In the genomic region with DNA sequence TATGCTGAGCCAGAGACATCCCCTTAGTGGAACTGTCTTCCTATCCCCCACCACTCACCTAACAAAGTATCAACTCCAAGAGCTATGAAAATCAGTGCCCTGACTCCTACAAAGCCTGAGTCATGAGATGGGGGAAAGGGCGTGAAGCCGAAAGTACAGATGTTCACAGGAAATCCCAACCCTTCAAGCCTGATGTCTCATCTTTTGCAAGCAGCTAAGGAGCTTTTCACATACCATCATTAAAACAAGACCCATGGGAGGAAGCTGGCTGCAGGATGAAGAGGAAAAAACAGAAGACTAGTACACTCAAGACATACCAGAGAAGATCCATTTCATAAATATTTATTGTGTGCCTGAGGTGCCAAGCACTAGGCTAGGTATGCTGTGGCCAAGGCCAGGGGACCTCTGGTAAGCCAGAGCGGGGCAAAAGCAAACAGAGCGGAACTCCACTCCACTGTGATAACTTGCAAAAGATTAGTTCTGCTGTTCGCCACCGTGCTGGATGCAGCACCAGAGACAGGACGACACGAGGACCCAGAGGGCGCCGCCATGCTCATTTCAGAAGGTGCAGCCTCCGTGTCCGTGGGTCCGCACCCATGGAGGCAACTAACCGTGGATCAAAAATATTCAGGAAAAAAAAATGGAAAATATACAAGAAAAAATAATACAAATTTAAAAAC, we compare ENCODE assay signal across 11 cellular contexts. TPM values are rescaled to one million over a fixed set of nuclear protein-coding genes. Genes with fewer than 3 reads are reported as not detected.
DNase-seq lines count a peak whose midpoint lies in the region; ATAC-seq and TF ChIP-seq lines count a peak whose summit lies in the region.
"Had no signal": no experiment of that assay in that cellular context is flagged by ENCODE, and none has a peak within 500 bp of the region (broad histone marks: within the 10 kb centered on the region; RNA-seq: fewer than 3 reads in every experiment).

No MANE protein-coding gene starts in this region.

- intact Hi-C loops in Right ventricle myocardium superior (cut with DNase I), result no loop called here

- no peaks in the 10 kb centered on the region for H3K36me3 ChIP-seq in BJ (ENCODE audit: control insufficient read depth, insufficient read depth, low read length)
- no peaks in the 10 kb centered on the region for H3K36me3 ChIP-seq in duodenal mucosa (ENCODE audit: control insufficient read depth in 1 of 2, insufficient read depth in 2 of 2, low read length in 2 of 2)

- peaks cover 45 to 53% of the 10 kb centered on the region in 2 donors for H3K4me1 ChIP-seq in duodenal mucosa (ENCODE audit: control insufficient read depth in 1 of 2, insufficient read depth in 2 of 2, low read length in 2 of 2)

- no peak for TF ChIP-seq CTCF in BJ (IDR thresholded peaks at IDR 0.05; ENCODE audit: insufficient read depth, low read depth, low read length)

- peak overlapping the region; percentile 34 for H3K27ac ChIP-seq in duodenal mucosa (ENCODE audit: low read depth, low read length)

- H3K4me3 ChIP-seq in BJ (ENCODE audit: low read depth, low read length) (no peak overlapping the region), duodenal mucosa (ENCODE audit: low read depth in 1 of 2, low read length in 2 of 2) (no peak overlapping the region)

- ATAC-seq in GM19395 (IDR thresholded peaks at IDR 0.05; ENCODE audit: unreplicated experiment), result no peak
- ATAC-seq in HG02588 (IDR thresholded peaks at IDR 0.05; ENCODE audit: unreplicated experiment), result no peak
- ATAC-seq in Right ventricle myocardium superior (ENCODE audit: poor library complexity), result no peak

- CTCF ChIA-PET in BJ (lab: Yijun Ruan, JAX), result interaction anchor here (1.0 to 8.4 kb wide), 4 partner anchors 11 to 29 kb away, joined by 4 to 77 read pairs (median 13); no protein-coding TSS in a partner anchor

- H3K9ac ChIP-seq in duodenal mucosa (ENCODE audit: low read depth in 1 of 2, low read length in 2 of 2), result peak overlapping the region in 1 of 2 donors; percentile 81

- H3K27me3 ChIP-seq in BJ (ENCODE audit: control insufficient read depth, insufficient read depth, low read length) (no peaks in the 10 kb centered on the region), duodenal mucosa (ENCODE audit: control insufficient read depth in 1 of 2, insufficient read depth in 2 of 2, low read length in 2 of 2) (no peaks in the 10 kb centered on the region)

- no peaks in the 10 kb centered on the region for H3K9me3 ChIP-seq in duodenal mucosa (ENCODE audit: control insufficient read depth in 1 of 2, low read length in 2 of 2)

- POLR2A ChIA-PET in BJ (lab: Charles Lee), result no interaction called here

- DNase-seq in BJ (ENCODE audit: low read depth), result peak; percentile 82
- DNase-seq in NCI-H226, result peak; percentile 82
- peak; percentile 73 for DNase-seq in non-pigmented ciliary epithelial cell (ENCODE audit: low read depth)
- no peak for DNase-seq in activated CD8-positive, alpha-beta memory T cell treated with anti-CD3 and anti-CD28 coated beads for 24 hours
- no peak for DNase-seq in Right ventricle myocardium superior
- DNase-seq: activated B cell treated with CpG ODN at 0.5 μM for 24 hours, GF-D8, NCI-H1417 had no signal

RNA-seq across cellular contexts. Expression of a gene that starts 4.5 kb away (rescaled TPM):
- polyA plus RNA-seq in BJ (2011; rRNA removed), result 2.4 and 3.1 TPM in 2 replicates
- 3.4 and 4.2 TPM in 2 replicates for polyA minus RNA-seq in BJ (2011; rRNA and poly(A)+ RNA removed)
- total RNA-seq in Right ventricle myocardium superior, result 10.1 TPM

Comparison
In these comparisons a context has a peak if more than half of its experiments do, and no peak if none do; other contexts are left out.
1. DNase-seq: peak in BJ (single experiment), NCI-H226 (single experiment) and non-pigmented ciliary epithelial cell (single experiment); none in activated CD8-positive, alpha-beta memory T cell treated with anti-CD3 and anti-CD28 coated beads for 24 hours (single experiment) and Right ventricle myocardium superior (single experiment).